In the genomic region with DNA sequence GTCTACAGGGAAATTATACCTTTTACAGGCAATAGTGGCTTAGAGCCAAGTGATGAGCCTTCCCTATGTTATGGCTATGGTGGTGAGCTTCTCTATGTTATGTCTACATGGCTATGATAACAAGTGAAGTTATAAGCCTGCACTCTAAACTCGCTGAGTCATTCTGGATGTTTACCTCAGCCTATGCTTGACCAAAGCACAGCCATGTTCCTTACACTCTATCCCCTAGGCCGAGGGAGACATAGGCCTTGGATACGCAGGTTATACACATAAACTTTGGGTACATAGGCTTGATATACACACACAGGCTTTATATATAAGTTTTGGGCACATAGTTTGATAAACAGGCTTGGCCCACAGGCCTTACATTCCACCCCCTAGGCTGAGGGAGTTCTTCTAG, we compare ENCODE assay signal across 2 cellular contexts.
A peak's percentile ranks its signal among the peaks of the same experiment; 100 is the strongest.
TF ChIP-seq lines count a peak whose summit lies in the region.

No MANE protein-coding gene starts in this region.

TF ChIP-seq in IMR-90, 13 proteins besides CTCF, POLR2A, EP300 and RAD21:
- peak; percentile 78 for TF ChIP-seq NFE2L2 (IDR thresholded peaks at IDR 0.05; ENCODE audit: low read depth, low read length)
- TF ChIP-seq, protein P1, sequence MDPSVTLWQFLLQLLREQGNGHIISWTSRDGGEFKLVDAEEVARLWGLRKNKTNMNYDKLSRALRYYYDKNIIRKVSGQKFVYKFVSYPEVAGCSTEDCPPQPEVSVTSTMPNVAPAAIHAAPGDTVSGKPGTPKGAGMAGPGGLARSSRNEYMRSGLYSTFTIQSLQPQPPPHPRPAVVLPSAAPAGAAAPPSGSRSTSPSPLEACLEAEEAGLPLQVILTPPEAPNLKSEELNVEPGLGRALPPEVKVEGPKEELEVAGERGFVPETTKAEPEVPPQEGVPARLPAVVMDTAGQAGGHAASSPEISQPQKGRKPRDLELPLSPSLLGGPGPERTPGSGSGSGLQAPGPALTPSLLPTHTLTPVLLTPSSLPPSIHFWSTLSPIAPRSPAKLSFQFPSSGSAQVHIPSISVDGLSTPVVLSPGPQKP (IDR thresholded peaks at IDR 0.05; ENCODE audit: borderline replicate concordance, low read depth, low read length): no peak
- TF ChIP-seq CHD1 (IDR thresholded peaks at IDR 0.05; ENCODE audit: low read depth, low read length): no peak
- TF ChIP-seq, protein P2, sequence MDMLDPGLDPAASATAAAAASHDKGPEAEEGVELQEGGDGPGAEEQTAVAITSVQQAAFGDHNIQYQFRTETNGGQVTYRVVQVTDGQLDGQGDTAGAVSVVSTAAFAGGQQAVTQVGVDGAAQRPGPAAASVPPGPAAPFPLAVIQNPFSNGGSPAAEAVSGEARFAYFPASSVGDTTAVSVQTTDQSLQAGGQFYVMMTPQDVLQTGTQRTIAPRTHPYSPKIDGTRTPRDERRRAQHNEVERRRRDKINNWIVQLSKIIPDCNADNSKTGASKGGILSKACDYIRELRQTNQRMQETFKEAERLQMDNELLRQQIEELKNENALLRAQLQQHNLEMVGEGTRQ (IDR thresholded peaks at IDR 0.05; ENCODE audit: low read depth, low read length): no peak
- TF ChIP-seq MAFK (IDR thresholded peaks at IDR 0.05; ENCODE audit: low read depth, low read length): no peak

TF ChIP-seq in GM12878, 131 proteins besides CTCF, POLR2A, EP300 and RAD21:
- TF ChIP-seq YY1 (IDR thresholded peaks at IDR 0.05; ENCODE audit: low read depth, low read length): no peak
- no peak for TF ChIP-seq SMAD1 (IDR thresholded peaks at IDR 0.05; ENCODE audit: low read depth, partially characterized antibody)
- peak; percentile 67; the same call in 1 of the 2 replicates for TF ChIP-seq ZNF592 (IDR thresholded peaks at IDR 0.05)
- no peak for TF ChIP-seq EZH2 (IDR thresholded peaks at IDR 0.05; ENCODE audit: borderline replicate concordance, control insufficient read depth, low read depth, low read length)
- TF ChIP-seq NR2C2 (IDR thresholded peaks at IDR 0.05; ENCODE audit: borderline replicate concordance, control insufficient read depth, insufficient read length, low read depth): no peak
- no peak for TF ChIP-seq ZNF207 (IDR thresholded peaks at IDR 0.05; ENCODE audit: borderline replicate concordance)
- no peak for TF ChIP-seq NBN (IDR thresholded peaks at IDR 0.05)
- no peak for TF ChIP-seq BCL11A (IDR thresholded peaks at IDR 0.05; ENCODE audit: low read depth, low read length)
- TF ChIP-seq ZNF687 (IDR thresholded peaks at IDR 0.05): peak; percentile 57; the same call in 1 of the 2 replicates
- TF ChIP-seq, protein P2 (IDR thresholded peaks at IDR 0.05; ENCODE audit: borderline replicate concordance, low read depth, low read length): no peak
